ENCODE assay signal across 8 cellular contexts in genomic region chr15:41493205-41493901, GRCh38. TPM values are rescaled to one million over a fixed set of nuclear protein-coding genes. Genes with fewer than 3 reads are reported as not detected.
DNase-seq lines count a peak whose midpoint lies in the region; ATAC-seq and TF ChIP-seq lines count a peak whose summit lies in the region.

TSS of gene ITPKA (plus strand) at chr15:41493874. CDS start at chr15:41493928, 54 bp downstream.

- peak within 1 kb of the TSS; percentile 77 for H3K4me3 Mint-ChIP-seq in activated naive CD4-positive, alpha-beta T cell treated with anti-CD3 and anti-CD28 coated beads, Interleukin-2, amount 10 ng/mL, durations not matched to agents 7 days and 5 days
- peak within 1 kb of the TSS; percentile 79 for H3K4me3 Mint-ChIP-seq in glutamatergic neuron (ENCODE audit: unreplicated experiment)

- no peaks in the 10 kb centered on the region for H3K36me3 Mint-ChIP-seq in activated naive CD4-positive, alpha-beta T cell treated with anti-CD3 and anti-CD28 coated beads, Interleukin-2, amount 10 ng/mL, durations not matched to agents 7 days and 5 days
- no peaks in the 10 kb centered on the region for H3K36me3 Mint-ChIP-seq in glutamatergic neuron (ENCODE audit: unreplicated experiment)

- H3K27ac ChIP-seq in DOHH2 (ENCODE audit: low read depth, low read length): no peak within 1 kb of the TSS

- no peaks in the 10 kb centered on the region for H3K9me2 ChIP-seq in DOHH2 (replicated peaks; ENCODE audit: control insufficient read depth, low read length)

- H3K9me3 ChIP-seq in DOHH2 (ENCODE audit: control insufficient read depth, insufficient read depth, low read length): no peaks in the 10 kb centered on the region

- no peak for TF ChIP-seq CTCF in DOHH2 (IDR thresholded peaks at IDR 0.05; ENCODE audit: low read depth, low read length, poor library complexity, severe bottlenecking)
- TF ChIP-seq CTCF in glutamatergic neuron (IDR thresholded peaks at IDR 0.05; ENCODE audit: partially characterized antibody, unreplicated experiment): no peak

- intact Hi-C loops in posterior cingulate gyrus (cut with DNase I): no loop called here

- peaks cover 31% of the 10 kb centered on the region for H3K4me1 Mint-ChIP-seq in activated naive CD4-positive, alpha-beta T cell treated with anti-CD3 and anti-CD28 coated beads, Interleukin-2, amount 10 ng/mL, durations not matched to agents 7 days and 5 days
- peaks cover 6% of the 10 kb centered on the region for H3K4me1 Mint-ChIP-seq in glutamatergic neuron (ENCODE audit: low read depth, unreplicated experiment)

- peak within 1 kb of the TSS; percentile 81 for H3K4me3 ChIP-seq in DOHH2 (ENCODE audit: low read length)

- no peaks in the 10 kb centered on the region for H4K20me1 ChIP-seq in DOHH2 (ENCODE audit: control insufficient read depth, insufficient read depth, low read depth, low read length)

- H3K27ac Mint-ChIP-seq in activated naive CD4-positive, alpha-beta T cell treated with anti-CD3 and anti-CD28 coated beads, Interleukin-2, amount 10 ng/mL, durations not matched to agents 7 days and 5 days: no peak within 1 kb of the TSS
- no peak within 1 kb of the TSS for H3K27ac Mint-ChIP-seq in glutamatergic neuron (ENCODE audit: unreplicated experiment)

- H3K27me3 ChIP-seq in DOHH2 (ENCODE audit: control insufficient read depth, low read length): peaks cover 62% of the 10 kb centered on the region

- H3K4me2 ChIP-seq in DOHH2 (ENCODE audit: low read length): peak within 1 kb of the TSS; percentile 97

- peaks cover 79% of the 10 kb centered on the region for H3K27me3 Mint-ChIP-seq in activated naive CD4-positive, alpha-beta T cell treated with anti-CD3 and anti-CD28 coated beads, Interleukin-2, amount 10 ng/mL, durations not matched to agents 7 days and 5 days
- H3K27me3 Mint-ChIP-seq in glutamatergic neuron (ENCODE audit: unreplicated experiment): peaks cover 24% of the 10 kb centered on the region

- H3K79me2 ChIP-seq in DOHH2 (ENCODE audit: control insufficient read depth, low read length): no peaks in the 10 kb centered on the region

- no peaks in the 10 kb centered on the region for H3K36me3 ChIP-seq in DOHH2 (ENCODE audit: control insufficient read depth, low read length)

- peaks cover 28% of the 10 kb centered on the region for H3K4me1 ChIP-seq in DOHH2 (ENCODE audit: control insufficient read depth, low read length)

- CTCF ChIA-PET in activated naive CD4-positive, alpha-beta T cell treated with anti-CD3 and anti-CD28 coated beads, Interleukin-2, amount 10 ng/mL, durations not matched to agents 7 days and 5 days (lab: Charles Lee): interaction anchor here (1.6 to 2.7 kb wide), 2 partner anchors 10 to 28 kb away, joined by 4 to 7 read pairs; no protein-coding TSS in a partner anchor

- no peaks in the 10 kb centered on the region for H3K9me3 Mint-ChIP-seq in activated naive CD4-positive, alpha-beta T cell treated with anti-CD3 and anti-CD28 coated beads, Interleukin-2, amount 10 ng/mL, durations not matched to agents 7 days and 5 days
- H3K9me3 Mint-ChIP-seq in glutamatergic neuron (ENCODE audit: unreplicated experiment): peaks cover 8% of the 10 kb centered on the region

- no peaks in the 10 kb centered on the region for H3F3A ChIP-seq in DOHH2 (ENCODE audit: control insufficient read depth, insufficient read depth)

- peak; percentile 55 for ATAC-seq in GM21526 (IDR thresholded peaks at IDR 0.05; ENCODE audit: low FRiP score, unreplicated experiment)

- DNase-seq in HuH-7.5 (ENCODE audit: low spot score) (peak; percentile 87), SK-N-DZ (ENCODE audit: low spot score) (peak; percentile 87), glutamatergic neuron (peak; percentile 61), posterior cingulate gyrus (peak in 9 of 10 donors; percentile 48 to 93 (median 53)), ureter (ENCODE audit: low spot score) (peak; percentile 68)
- peak; percentile 83 for DNase-seq in activated naive CD4-positive, alpha-beta T cell treated with anti-CD3 and anti-CD28 coated beads, Interleukin-2, amount 10 ng/mL, durations not matched to agents 7 days and 5 days

RNA-seq across cellular contexts. Expression of gene ITPKA, which starts in this region (rescaled TPM):
- polyA plus RNA-seq in SK-N-DZ (2014; cell fraction: cytosol; rRNA removed): 2.3 and 2.4 TPM in 2 replicates
- 3.8 and 7.2 TPM in 2 replicates for polyA plus RNA-seq in SK-N-DZ (2014; cell fraction: nucleus; rRNA removed)
- total RNA-seq in glutamatergic neuron (ENCODE audit: unreplicated experiment) (1.1 TPM), ureter (0.29 TPM)

Comparison
In these comparisons a context has a peak if more than half of its experiments do, and no peak if none do; other contexts are left out.
1. Peak in DNase-seq in ureter; RNA of the gene not detected or under 1 TPM.